9 cellular contexts compared by ENCODE assay signal in genomic region chr7:148964510-148965267, GRCh38.
DNase-seq lines count a peak whose midpoint lies in the region; ATAC-seq, FAIRE-seq and TF ChIP-seq lines count a peak whose summit lies in the region.
"Had no signal": no experiment of that assay in that cellular context is flagged by ENCODE, and none has a peak within 500 bp of the region (broad histone marks: within the 10 kb centered on the region; RNA-seq: fewer than 3 reads in every experiment).

No MANE protein-coding gene starts in this region.

- no peak for TF ChIP-seq EP300 in HepG2 (IDR thresholded peaks at IDR 0.05; ENCODE audit: low read depth in 2 of 2, low read length in 2 of 2)
- no peak for TF ChIP-seq EP300 in HepG2 (CRISPR knock-in tag; IDR thresholded peaks at IDR 0.05; ENCODE audit: borderline replicate concordance)

- no TSS peak for BruUV-seq in HepG2 (replicated peaks; lab: Mats Ljungman, UMichigan)

- H3K27me3 ChIP-seq in HepG2 (ENCODE audit: control insufficient read depth in 1 of 2, insufficient read depth in 2 of 2, low read length in 2 of 2) = no peaks in the 10 kb centered on the region; a peak in 2 of 5 replicates
- H3K27me3 ChIP-seq in right lobe of liver = no peaks in the 10 kb centered on the region
- no peaks in the 10 kb centered on the region for H3K27me3 ChIP-seq in ascending aorta
- H3K27me3 ChIP-seq in mucosa of stomach (ENCODE audit: control insufficient read depth, insufficient read depth, low read length) = no peaks in the 10 kb centered on the region

- CTCF ChIA-PET in HepG2 (lab: Yijun Ruan, JAX; ENCODE audit: low intra/inter-chr PET ratio, low total read pairs) = no interaction called here

- H3K79me2 ChIP-seq in HepG2 (ENCODE audit: insufficient read depth, low read length) = no peaks in the 10 kb centered on the region

- TF ChIP-seq RAD21 in HepG2 (CRISPR knock-in tag; IDR thresholded peaks at IDR 0.05) = no peak

- ATAC-seq in HepG2 (no peak), right lobe of liver (no peak), HG03469 (IDR thresholded peaks at IDR 0.05; ENCODE audit: unreplicated experiment) (no peak)

- no peak for DNase-seq in HepG2 (ENCODE audit: low spot score)
- no peak for DNase-seq in right lobe of liver
- DNase-seq in ascending aorta (ENCODE audit: low spot score in 2 of 2) = no peak
- no peak for DNase-seq in NCI-H2107 (lab: John Stamatoyannopoulos, UW)
- DNase-seq in iPS-NIHi7 (ENCODE audit: extremely low spot score) = no peak
- no peak for DNase-seq in stimulated activated CD4-positive, alpha-beta T cell treated with anti-CD3 and anti-CD28 coated beads, Interleukin-4, amount 100 ng/mL, for 1 hour
- DNase-seq: stimulated activated CD4-positive, alpha-beta T cell treated with anti-CD3 and anti-CD28 coated beads, Interleukin-4, amount 100 ng/mL, for 4 hours had no signal

- peak overlapping the region; percentile 70 to 81 (median 71) for H3K4me3 ChIP-seq in HepG2 (replicated peaks in 1 of 3; ENCODE audit: insufficient read depth in 1 of 3, low read depth in 2 of 3, low read length in 3 of 3)
- peak overlapping the region in 1 of 3 donors; percentile 40 for H3K4me3 ChIP-seq in right lobe of liver
- peak overlapping the region; percentile 65 to 71 for H3K4me3 ChIP-seq in ascending aorta
- H3K4me3 ChIP-seq in mucosa of stomach (ENCODE audit: low read length) = peak overlapping the region; percentile 56

- no peaks in the 10 kb centered on the region for H3K36me3 ChIP-seq in HepG2 (replicated peaks in 1 of 2; ENCODE audit: control insufficient read depth in 1 of 2, insufficient read depth in 2 of 2, low read length in 2 of 2)
- no peaks in the 10 kb centered on the region for H3K36me3 ChIP-seq in right lobe of liver
- no peaks in the 10 kb centered on the region for H3K36me3 ChIP-seq in ascending aorta
- no peaks in the 10 kb centered on the region for H3K36me3 ChIP-seq in mucosa of stomach (ENCODE audit: control insufficient read depth, insufficient read depth, low read length)

- H4K20me1 ChIP-seq in HepG2 (ENCODE audit: insufficient read depth, low read length) = no peaks in the 10 kb centered on the region

- H3K4me2 ChIP-seq in HepG2 (ENCODE audit: low read depth, low read length) = peak overlapping the region; percentile 79

- in situ Hi-C loops in HepG2 (cut with HindIII; ENCODE audit: extremely low pct_ligation_motif_present, low pct_unique_long_range_greater_than_20kb) = loop anchor here (5.0 to 25.0 kb wide), 3 partner anchors 387 to 702 kb away; no protein-coding TSS in a partner anchor

- 35% methylated on average over 15 of the region's 15 CpGs for WGBS in HepG2 (ENCODE audit: low lambda C conversion rate)
- WGBS in right lobe of liver (ENCODE audit: insufficient coverage, low coverage, low lambda C conversion rate, missing lambda C conversion rate) = 43% methylated on average over 15 of the region's 15 CpGs

- no peak for FAIRE-seq in HepG2 (lab: Jason Lieb, UNC)

- H3K27ac ChIP-seq in HepG2 (ENCODE audit: extremely low read length, insufficient read depth, low read length) (no peak overlapping the region), right lobe of liver (no peak overlapping the region), ascending aorta (peak overlapping the region; percentile 68 to 79)

- TF ChIP-seq CTCF in HepG2 (CRISPR knock-in tag; IDR thresholded peaks at IDR 0.05) (no peak), right lobe of liver (IDR thresholded peaks at IDR 0.05) (no peak), ascending aorta (IDR thresholded peaks at IDR 0.05) (no peak)

- H2AFZ ChIP-seq in HepG2 (ENCODE audit: low read length) = peak overlapping the region; percentile 92

- POLR2A ChIA-PET in HepG2 (lab: Yijun Ruan, JAX) = interaction anchor here (1.5 kb wide), 1 partner anchor 24 kb away, joined by 6 read pairs; no protein-coding TSS in a partner anchor

- H3K9ac ChIP-seq in HepG2 (ENCODE audit: insufficient read depth, low read depth, low read length) (peak overlapping the region; percentile 67), mucosa of stomach (ENCODE audit: low read length) (peak overlapping the region; percentile 71)

- no peak for TF ChIP-seq POLR2A in HepG2 (IDR thresholded peaks at IDR 0.05; ENCODE audit: insufficient read depth in 1 of 2, low read depth in 2 of 2, low read length in 2 of 2)
- no peak for TF ChIP-seq POLR2A in right lobe of liver (IDR thresholded peaks at IDR 0.05)

- intact Hi-C loops in HepG2 (cut with micrococcal nuclease; ENCODE audit: unreplicated experiment) (loop anchor here (5.0 to 10.0 kb wide), 5 partner anchors 82 to 702 kb away; partner anchors contain the start of genes CUL1 and EZH2), right lobe of liver (cut with DNase I) (loop anchor here (5.0 to 10.0 kb wide), 3 partner anchors 392 to 460 kb away; no protein-coding TSS in a partner anchor), ascending aorta (cut with DNase I) (no loop called here)

- H3K9me3 ChIP-seq in HepG2 (ENCODE audit: low read length) (no peaks in the 10 kb centered on the region), right lobe of liver (no peaks in the 10 kb centered on the region), ascending aorta (no peaks in the 10 kb centered on the region), mucosa of stomach (ENCODE audit: control insufficient read depth, low read length) (no peaks in the 10 kb centered on the region)

- H3K4me1 ChIP-seq in HepG2 (ENCODE audit: insufficient read depth, low read length) = peaks cover 59% of the 10 kb centered on the region
- H3K4me1 ChIP-seq in right lobe of liver = peaks cover 0 to 12% (median 0%) of the 10 kb centered on the region in 4 donors
- peaks cover 0 to 2% of the 10 kb centered on the region in 2 donors for H3K4me1 ChIP-seq in ascending aorta
- H3K4me1 ChIP-seq in mucosa of stomach (ENCODE audit: control insufficient read depth, insufficient read depth, low read length) = peaks cover 6% of the 10 kb centered on the region

TF ChIP-seq in HepG2, 621 proteins besides CTCF, POLR2A, EP300 and RAD21 (continues in another document):
- TF ChIP-seq FIP1L1 (IDR thresholded peaks at IDR 0.05; ENCODE audit: borderline replicate concordance, insufficient read depth, low read depth, low read length) = no peak
- TF ChIP-seq NFAT5 (CRISPR knock-in tag; IDR thresholded peaks at IDR 0.05) = no peak
- TF ChIP-seq TEAD3 (CRISPR knock-in tag; optimal IDR thresholded peaks at IDR 0.05; ENCODE audit: borderline replicate concordance) = no peak
- TF ChIP-seq ZNF772 (CRISPR knock-in tag; IDR thresholded peaks at IDR 0.05) = no peak
- no peak for TF ChIP-seq BCL3 (CRISPR knock-in tag; IDR thresholded peaks at IDR 0.05)
- TF ChIP-seq ZEB1 (IDR thresholded peaks at IDR 0.05; ENCODE audit: insufficient replicate concordance, low read depth) = no peak
- TF ChIP-seq ARID2 (CRISPR knock-in tag; IDR thresholded peaks at IDR 0.05; ENCODE audit: borderline replicate concordance) = no peak

Comparison
In these comparisons a context has a peak if more than half of its experiments do, and no peak if none do; other contexts are left out.
1. H3K27ac ChIP-seq: peak in ascending aorta (2 of 2); none in HepG2 (single experiment) and right lobe of liver (0 of 3).